In the genomic region with DNA sequence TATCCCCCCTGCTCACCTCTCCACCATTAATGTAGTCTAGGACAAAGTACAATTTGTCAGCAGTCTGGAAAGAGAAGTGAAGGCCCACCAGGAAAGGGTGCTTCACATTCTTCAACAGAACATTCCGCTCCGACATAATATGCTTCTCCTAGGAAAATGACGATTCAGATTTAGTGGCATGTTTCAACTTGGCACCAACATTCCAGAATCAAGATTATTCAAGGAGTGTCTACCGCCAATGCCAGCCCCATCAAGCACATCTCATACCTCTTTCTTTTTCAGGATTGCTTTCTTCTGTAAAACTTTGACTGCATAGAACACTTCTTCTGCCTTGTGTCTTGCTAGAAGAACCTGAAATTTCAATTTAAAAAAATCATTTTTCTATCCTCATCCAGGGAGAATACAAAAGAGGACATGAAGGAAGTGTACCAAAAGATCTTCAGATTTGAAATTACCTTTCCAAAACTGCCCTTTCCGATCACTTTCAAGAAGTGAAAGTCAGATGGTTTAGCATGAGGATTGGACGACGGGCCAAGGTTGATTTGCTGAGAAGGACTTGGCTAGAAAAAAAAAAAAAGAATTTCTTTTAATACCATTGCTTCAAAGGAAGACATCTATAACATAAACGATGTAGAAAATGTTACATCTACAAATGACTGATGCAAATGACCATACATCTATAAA, we compare ENCODE assay signal across 8 cellular contexts.
DNase-seq lines count a peak whose midpoint lies in the region; ATAC-seq and TF ChIP-seq lines count a peak whose summit lies in the region.

No MANE protein-coding gene starts in this region.

- H3K4me3 ChIP-seq in fibroblast of villous mesenchyme (ENCODE audit: low read depth, low read length): peak overlapping the region; percentile 98
- H3K4me3 ChIP-seq in skeletal muscle satellite cell (ENCODE audit: low read length): peak overlapping the region; percentile 80

- TF ChIP-seq CTCF in activated B cell treated with CpG ODN at 0.5 μM for 24 hours (IDR thresholded peaks at IDR 0.05) (no peak), fibroblast of villous mesenchyme (IDR thresholded peaks at IDR 0.05; ENCODE audit: insufficient read depth, low read depth, low read length) (no peak)

- intact Hi-C loops in activated B cell treated with CpG ODN at 0.5 μM for 24 hours (cut with micrococcal nuclease): loop anchor here (5.0 to 10.0 kb wide), 2 partner anchors 1264 to 1322 kb away; partner anchors contain the start of gene AHI1

- ATAC-seq in activated B cell treated with CpG ODN at 0.5 μM for 24 hours (ENCODE audit: low read depth) (no peak), GM18505 (IDR thresholded peaks at IDR 0.05; ENCODE audit: unreplicated experiment) (no peak)

- H3K9me3 ChIP-seq in ES-I3 (ENCODE audit: control insufficient read depth, insufficient read depth, low read length): no peaks in the 10 kb centered on the region
- no peaks in the 10 kb centered on the region for H3K9me3 ChIP-seq in skeletal muscle satellite cell (replicated peaks; ENCODE audit: low read length)

- H3K4me2 ChIP-seq in skeletal muscle satellite cell (ENCODE audit: low read length): peak overlapping the region; percentile 84

- no peaks in the 10 kb centered on the region for H3K9me3 Mint-ChIP-seq in activated B cell treated with CpG ODN at 0.5 μM for 24 hours

- peaks cover 56% of the 10 kb centered on the region for H3K36me3 Mint-ChIP-seq in activated B cell treated with CpG ODN at 0.5 μM for 24 hours (ENCODE audit: low read depth)

- CTCF ChIA-PET in activated B cell treated with CpG ODN at 0.5 μM for 24 hours (lab: Charles Lee): interaction anchor here (0.8 to 2.7 kb wide), 16 partner anchors 7 to 767 kb away, joined by 3 to 88 read pairs (median 4); no protein-coding TSS in a partner anchor

- H3K27ac Mint-ChIP-seq in activated B cell treated with CpG ODN at 0.5 μM for 24 hours: no peak overlapping the region

- TF ChIP-seq POLR2A in GM18505 (IDR thresholded peaks at IDR 0.05; ENCODE audit: borderline replicate concordance, extremely low read depth, insufficient read depth, insufficient read length): no peak

- POLR2A ChIA-PET in activated B cell treated with CpG ODN at 0.5 μM for 24 hours (lab: Charles Lee): interaction anchor here (1.1 to 1.6 kb wide), 3 partner anchors 54 to 767 kb away, joined by 3 to 20 read pairs (median 9); no protein-coding TSS in a partner anchor

- no peaks in the 10 kb centered on the region for H3K27me3 Mint-ChIP-seq in activated B cell treated with CpG ODN at 0.5 μM for 24 hours

- H3K4me1 ChIP-seq in ES-I3 (ENCODE audit: insufficient read depth, low read length) (peaks cover 13% of the 10 kb centered on the region), skeletal muscle satellite cell (ENCODE audit: control insufficient read depth, insufficient read depth, low read length) (peaks cover 50% of the 10 kb centered on the region)

- H3K4me3 Mint-ChIP-seq in activated B cell treated with CpG ODN at 0.5 μM for 24 hours: peak overlapping the region; percentile 97

- H3K36me3 ChIP-seq in ES-I3 (ENCODE audit: insufficient read depth, low read length) (peaks cover 24% of the 10 kb centered on the region), skeletal muscle satellite cell (ENCODE audit: insufficient read depth, low read length) (peaks cover 63% of the 10 kb centered on the region)

- no peaks in the 10 kb centered on the region for H3K27me3 ChIP-seq in skeletal muscle satellite cell (ENCODE audit: control insufficient read depth, insufficient read depth, low read length)

- H3K9ac ChIP-seq in ES-I3 (ENCODE audit: low read depth, low read length): peak overlapping the region; percentile 89
- H3K9ac ChIP-seq in skeletal muscle satellite cell (ENCODE audit: low read depth, low read length): peak overlapping the region; percentile 97

- DNase-seq in activated B cell treated with CpG ODN at 0.5 μM for 24 hours (no peak), fibroblast of villous mesenchyme (ENCODE audit: low read depth) (peak; percentile 20), NCI-H1694 treated with DMSO at 0.1 percent for 48 hours (lab: John Stamatoyannopoulos, UW) (no peak), NCI-H146 treated with DMSO at 0.1 percent for 48 hours (lab: John Stamatoyannopoulos, UW; ENCODE audit: unreplicated experiment) (no peak), NCI-H82 treated with DMSO at 0.1 percent for 48 hours (lab: John Stamatoyannopoulos, UW; ENCODE audit: unreplicated experiment) (no peak)

- peaks cover 44% of the 10 kb centered on the region for H3K4me1 Mint-ChIP-seq in activated B cell treated with CpG ODN at 0.5 μM for 24 hours
